In genomic region chr12:65894624-65895023, GRCh38 we compare ENCODE assay signal across 17 cellular contexts.
DNase-seq lines count a peak whose midpoint lies in the region; ATAC-seq and TF ChIP-seq lines count a peak whose summit lies in the region.
"Had no signal": no experiment of that assay in that cellular context is flagged by ENCODE, and none has a peak within 500 bp of the region (broad histone marks: within the 10 kb centered on the region; RNA-seq: fewer than 3 reads in every experiment).

No MANE protein-coding gene starts in this region.

- no peak for ATAC-seq in HG02852 (IDR thresholded peaks at IDR 0.05; ENCODE audit: unreplicated experiment)
- ATAC-seq: activated naive CD4-positive, alpha-beta T cell treated with anti-CD3 and anti-CD28 coated beads, Interleukin-2, amount 50 U/mL, for 72 hours had no signal

- H3K4me2 ChIP-seq in GM23248 (ENCODE audit: unreplicated experiment) (peak overlapping the region; percentile 11), osteoblast (ENCODE audit: insufficient read depth, low read length) (peak overlapping the region; percentile 78)

- H3K36me3 ChIP-seq in GM23248 (ENCODE audit: low read depth) (no peaks in the 10 kb centered on the region), osteoblast (ENCODE audit: insufficient read depth, low read length) (peaks cover under 1% of the 10 kb centered on the region)
- H3K36me3 ChIP-seq: suprapubic skin had no signal

- H3K4me3 ChIP-seq in GM23248, result no peak overlapping the region
- no peak overlapping the region for H3K4me3 ChIP-seq in osteoblast (ENCODE audit: insufficient read depth, low read length)
- H3K4me3 ChIP-seq: coronary artery, suprapubic skin had no signal

- no peak for TF ChIP-seq CTCF in osteoblast (IDR thresholded peaks at IDR 0.05; ENCODE audit: extremely low read depth, low read depth, low read length)

- H3K9ac ChIP-seq in GM23248, result no peak overlapping the region

- H2AFZ ChIP-seq in GM23248, result no peak overlapping the region
- no peak overlapping the region for H2AFZ ChIP-seq in osteoblast (ENCODE audit: low read length)

- peaks cover 97% of the 10 kb centered on the region for H3F3A ChIP-seq in GM23248 (ENCODE audit: insufficient read depth)

- peaks cover 77% of the 10 kb centered on the region for H3K79me2 ChIP-seq in GM23248 (ENCODE audit: insufficient read depth)
- peaks cover 73% of the 10 kb centered on the region for H3K79me2 ChIP-seq in osteoblast (ENCODE audit: insufficient read depth, low read length)

- H3K4me1 ChIP-seq in GM23248 (ENCODE audit: insufficient read depth), result peaks cover 80% of the 10 kb centered on the region
- H3K4me1 ChIP-seq in osteoblast (ENCODE audit: insufficient read depth, low read length), result peaks cover 90% of the 10 kb centered on the region

- H4K20me1 ChIP-seq in GM23248 (ENCODE audit: insufficient read depth), result no peaks in the 10 kb centered on the region
- H4K20me1 ChIP-seq in osteoblast (ENCODE audit: insufficient read depth, low read length), result no peaks in the 10 kb centered on the region

- WGBS in GM23248 (ENCODE audit: low coverage in 1 of 2, low lambda C conversion rate in 2 of 2, missing lambda C conversion rate in 2 of 2), 2 experiments, result 94 to 97% methylated on average over 2 of the region's 2 CpGs

- H3K9me3 ChIP-seq in GM23248 (ENCODE audit: low read depth), result no peaks in the 10 kb centered on the region
- no peaks in the 10 kb centered on the region for H3K9me3 ChIP-seq in osteoblast (ENCODE audit: low read depth, low read length)
- H3K9me3 ChIP-seq: suprapubic skin had no signal

- H3K27ac ChIP-seq in GM23248 (peak overlapping the region; percentile 93), epithelial cell of prostate (peak overlapping the region; percentile 76), osteoblast (ENCODE audit: low read depth, low read length) (peak overlapping the region; percentile 100)
- H3K27ac ChIP-seq: coronary artery, suprapubic skin had no signal

- H3K27me3 ChIP-seq in GM23248 (replicated peaks; ENCODE audit: insufficient read depth), result no peaks in the 10 kb centered on the region
- no peaks in the 10 kb centered on the region for H3K27me3 ChIP-seq in osteoblast (ENCODE audit: insufficient read depth, low read length)
- H3K27me3 ChIP-seq: suprapubic skin had no signal

- H3K9me2 ChIP-seq in GM23248 (ENCODE audit: insufficient read depth), result no peaks in the 10 kb centered on the region

- in situ Hi-C loops in GM23248 (cut with MboI), result no loop called here

- DNase-seq in GM23248, result no peak
- peak; percentile 45 for DNase-seq in LoVo (ENCODE audit: low spot score)
- no peak for DNase-seq in epithelial cell of prostate (ENCODE audit: low read depth, low spot score)
- DNase-seq in osteoblast (ENCODE audit: insufficient read length, low spot score, missing footprints), result no peak
- no peak for DNase-seq in stimulated activated CD4-positive, alpha-beta T cell treated with anti-CD3 and anti-CD28 coated beads, Interleukin-2, amount 100 ng/mL, for 48 hours
- no peak for DNase-seq in NCI-H2171 treated with DMSO at 0.1 percent for 48 hours (lab: John Stamatoyannopoulos, UW)
- DNase-seq: CD8-positive, alpha-beta memory T cell; DMS79; hippocampal formation; NCI-H1105 treated with DMSO at 0.1 percent for 48 hours; NCI-H2107; NCI-H526 treated with DMSO at 0.1 percent for 48 hours; SIG-M5 had no signal
